ENCODE assay signal across 1 cellular context in genomic region chr20:52256465-52256864, GRCh38.
TF ChIP-seq lines count a peak whose summit lies in the region.

No MANE protein-coding gene starts in this region.

TF ChIP-seq in H1, 55 proteins besides CTCF, POLR2A, EP300 and RAD21 (continued from another document):
- TF ChIP-seq, protein P1, sequence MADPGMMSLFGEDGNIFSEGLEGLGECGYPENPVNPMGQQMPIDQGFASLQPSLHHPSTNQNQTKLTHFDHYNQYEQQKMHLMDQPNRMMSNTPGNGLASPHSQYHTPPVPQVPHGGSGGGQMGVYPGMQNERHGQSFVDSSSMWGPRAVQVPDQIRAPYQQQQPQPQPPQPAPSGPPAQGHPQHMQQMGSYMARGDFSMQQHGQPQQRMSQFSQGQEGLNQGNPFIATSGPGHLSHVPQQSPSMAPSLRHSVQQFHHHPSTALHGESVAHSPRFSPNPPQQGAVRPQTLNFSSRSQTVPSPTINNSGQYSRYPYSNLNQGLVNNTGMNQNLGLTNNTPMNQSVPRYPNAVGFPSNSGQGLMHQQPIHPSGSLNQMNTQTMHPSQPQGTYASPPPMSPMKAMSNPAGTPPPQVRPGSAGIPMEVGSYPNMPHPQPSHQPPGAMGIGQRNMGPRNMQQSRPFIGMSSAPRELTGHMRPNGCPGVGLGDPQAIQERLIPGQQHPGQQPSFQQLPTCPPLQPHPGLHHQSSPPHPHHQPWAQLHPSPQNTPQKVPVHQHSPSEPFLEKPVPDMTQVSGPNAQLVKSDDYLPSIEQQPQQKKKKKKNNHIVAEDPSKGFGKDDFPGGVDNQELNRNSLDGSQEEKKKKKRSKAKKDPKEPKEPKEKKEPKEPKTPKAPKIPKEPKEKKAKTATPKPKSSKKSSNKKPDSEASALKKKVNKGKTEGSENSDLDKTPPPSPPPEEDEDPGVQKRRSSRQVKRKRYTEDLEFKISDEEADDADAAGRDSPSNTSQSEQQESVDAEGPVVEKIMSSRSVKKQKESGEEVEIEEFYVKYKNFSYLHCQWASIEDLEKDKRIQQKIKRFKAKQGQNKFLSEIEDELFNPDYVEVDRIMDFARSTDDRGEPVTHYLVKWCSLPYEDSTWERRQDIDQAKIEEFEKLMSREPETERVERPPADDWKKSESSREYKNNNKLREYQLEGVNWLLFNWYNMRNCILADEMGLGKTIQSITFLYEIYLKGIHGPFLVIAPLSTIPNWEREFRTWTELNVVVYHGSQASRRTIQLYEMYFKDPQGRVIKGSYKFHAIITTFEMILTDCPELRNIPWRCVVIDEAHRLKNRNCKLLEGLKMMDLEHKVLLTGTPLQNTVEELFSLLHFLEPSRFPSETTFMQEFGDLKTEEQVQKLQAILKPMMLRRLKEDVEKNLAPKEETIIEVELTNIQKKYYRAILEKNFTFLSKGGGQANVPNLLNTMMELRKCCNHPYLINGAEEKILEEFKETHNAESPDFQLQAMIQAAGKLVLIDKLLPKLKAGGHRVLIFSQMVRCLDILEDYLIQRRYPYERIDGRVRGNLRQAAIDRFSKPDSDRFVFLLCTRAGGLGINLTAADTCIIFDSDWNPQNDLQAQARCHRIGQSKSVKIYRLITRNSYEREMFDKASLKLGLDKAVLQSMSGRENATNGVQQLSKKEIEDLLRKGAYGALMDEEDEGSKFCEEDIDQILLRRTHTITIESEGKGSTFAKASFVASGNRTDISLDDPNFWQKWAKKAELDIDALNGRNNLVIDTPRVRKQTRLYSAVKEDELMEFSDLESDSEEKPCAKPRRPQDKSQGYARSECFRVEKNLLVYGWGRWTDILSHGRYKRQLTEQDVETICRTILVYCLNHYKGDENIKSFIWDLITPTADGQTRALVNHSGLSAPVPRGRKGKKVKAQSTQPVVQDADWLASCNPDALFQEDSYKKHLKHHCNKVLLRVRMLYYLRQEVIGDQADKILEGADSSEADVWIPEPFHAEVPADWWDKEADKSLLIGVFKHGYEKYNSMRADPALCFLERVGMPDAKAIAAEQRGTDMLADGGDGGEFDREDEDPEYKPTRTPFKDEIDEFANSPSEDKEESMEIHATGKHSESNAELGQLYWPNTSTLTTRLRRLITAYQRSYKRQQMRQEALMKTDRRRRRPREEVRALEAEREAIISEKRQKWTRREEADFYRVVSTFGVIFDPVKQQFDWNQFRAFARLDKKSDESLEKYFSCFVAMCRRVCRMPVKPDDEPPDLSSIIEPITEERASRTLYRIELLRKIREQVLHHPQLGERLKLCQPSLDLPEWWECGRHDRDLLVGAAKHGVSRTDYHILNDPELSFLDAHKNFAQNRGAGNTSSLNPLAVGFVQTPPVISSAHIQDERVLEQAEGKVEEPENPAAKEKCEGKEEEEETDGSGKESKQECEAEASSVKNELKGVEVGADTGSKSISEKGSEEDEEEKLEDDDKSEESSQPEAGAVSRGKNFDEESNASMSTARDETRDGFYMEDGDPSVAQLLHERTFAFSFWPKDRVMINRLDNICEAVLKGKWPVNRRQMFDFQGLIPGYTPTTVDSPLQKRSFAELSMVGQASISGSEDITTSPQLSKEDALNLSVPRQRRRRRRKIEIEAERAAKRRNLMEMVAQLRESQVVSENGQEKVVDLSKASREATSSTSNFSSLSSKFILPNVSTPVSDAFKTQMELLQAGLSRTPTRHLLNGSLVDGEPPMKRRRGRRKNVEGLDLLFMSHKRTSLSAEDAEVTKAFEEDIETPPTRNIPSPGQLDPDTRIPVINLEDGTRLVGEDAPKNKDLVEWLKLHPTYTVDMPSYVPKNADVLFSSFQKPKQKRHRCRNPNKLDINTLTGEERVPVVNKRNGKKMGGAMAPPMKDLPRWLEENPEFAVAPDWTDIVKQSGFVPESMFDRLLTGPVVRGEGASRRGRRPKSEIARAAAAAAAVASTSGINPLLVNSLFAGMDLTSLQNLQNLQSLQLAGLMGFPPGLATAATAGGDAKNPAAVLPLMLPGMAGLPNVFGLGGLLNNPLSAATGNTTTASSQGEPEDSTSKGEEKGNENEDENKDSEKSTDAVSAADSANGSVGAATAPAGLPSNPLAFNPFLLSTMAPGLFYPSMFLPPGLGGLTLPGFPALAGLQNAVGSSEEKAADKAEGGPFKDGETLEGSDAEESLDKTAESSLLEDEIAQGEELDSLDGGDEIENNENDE (IDR thresholded peaks at IDR 0.05; ENCODE audit: insufficient replicate concordance, low read length), result no peak
- no peak for TF ChIP-seq ZNF274 (IDR thresholded peaks at IDR 0.05; ENCODE audit: borderline replicate concordance, extremely low read depth, low read length)
- no peak for TF ChIP-seq NRF1 (IDR thresholded peaks at IDR 0.05; ENCODE audit: low read depth, low read length)
- TF ChIP-seq KDM4A (IDR thresholded peaks at IDR 0.05; ENCODE audit: low read depth, low read length, severe bottlenecking), result no peak
